ENCODE assay signal across 8 cellular contexts in the genomic region with DNA sequence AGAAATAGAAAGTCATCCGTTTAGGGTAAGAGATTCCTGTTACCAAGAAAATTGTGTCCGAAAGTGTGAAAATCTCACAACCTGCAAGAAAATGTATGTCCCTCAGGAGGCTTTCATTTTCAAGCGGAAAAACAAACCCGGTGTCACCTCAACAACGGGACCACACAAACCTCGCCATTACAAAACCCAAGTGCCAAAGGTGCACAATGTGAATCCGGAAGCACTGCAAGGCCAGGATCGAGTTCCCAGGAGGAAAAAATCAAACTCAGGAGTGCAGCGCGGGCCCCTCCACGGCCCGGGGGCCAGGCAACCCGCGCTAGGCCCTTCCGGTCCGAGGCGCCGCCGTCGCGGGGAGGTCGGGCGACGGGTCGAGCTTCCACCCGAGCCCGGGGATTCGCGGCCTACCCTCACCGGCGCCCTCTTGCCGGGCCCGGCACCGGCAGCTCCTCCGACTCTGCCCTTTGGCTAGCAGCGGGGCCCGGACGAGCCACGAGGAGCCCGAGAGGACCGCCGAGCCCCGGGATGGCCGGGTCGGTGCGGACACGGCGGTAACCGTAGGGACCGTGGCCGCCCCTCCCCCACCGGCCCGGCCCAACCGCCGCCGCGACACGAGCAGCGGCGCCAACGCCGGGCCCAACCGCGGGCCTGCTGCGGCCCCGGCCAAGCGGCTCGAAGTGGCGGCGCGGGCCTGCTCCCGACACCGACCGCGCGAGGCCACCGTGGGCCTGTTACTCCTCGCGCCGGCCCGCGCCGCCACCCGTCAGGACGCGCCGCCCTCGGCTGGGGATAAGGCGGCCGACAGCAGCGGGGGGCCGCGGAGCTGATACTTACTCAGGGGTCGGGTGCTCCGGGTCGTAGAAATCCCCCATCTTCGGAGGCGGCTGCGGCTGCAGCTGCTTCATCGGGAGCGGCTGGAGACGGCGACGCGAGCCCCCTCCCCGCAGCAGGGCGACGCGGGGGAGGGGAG. TPM values are rescaled to one million over a fixed set of nuclear protein-coding genes. Genes with fewer than 3 reads are reported as not detected.
DNase-seq lines count a peak whose midpoint lies in the region; ATAC-seq lines count a peak whose summit lies in the region.

No MANE protein-coding gene starts in this region.

- peaks cover 92% of the 10 kb centered on the region for H3K79me2 ChIP-seq in ACC112 (ENCODE audit: control insufficient read depth, insufficient read depth, low read length, unreplicated experiment)

- peak; percentile 51 for DNase-seq in RPMI8226
- peak; percentile 53 for DNase-seq in activated naive CD4-positive, alpha-beta T cell treated with Interleukin-2 at 50 U/mL for 16 hours
- DNase-seq in germinal center (ENCODE audit: low spot score): peak; percentile 57
- peak; percentile 12 for DNase-seq in occipital lobe (lab: John Stamatoyannopoulos, UW)
- DNase-seq in superior temporal gyrus (ENCODE audit: extremely low spot score): peak; percentile 45

- H3K4me3 ChIP-seq in ACC112 (ENCODE audit: low read depth, low read length): peak overlapping the region; percentile 90

- H3K4me1 ChIP-seq in ACC112 (ENCODE audit: control insufficient read depth, insufficient read depth, low read length, unreplicated experiment): peaks cover 29% of the 10 kb centered on the region

- peak overlapping the region; percentile 77 for H3K27ac ChIP-seq in ACC112 (ENCODE audit: low read depth, low read length)

- H3K36me3 ChIP-seq in ACC112 (ENCODE audit: insufficient read depth, low read length): no peaks in the 10 kb centered on the region

- ATAC-seq in GM18870 (IDR thresholded peaks at IDR 0.05; ENCODE audit: unreplicated experiment) (peak; percentile 10), HG03135 (IDR thresholded peaks at IDR 0.05; ENCODE audit: unreplicated experiment) (peak; percentile 36)

- H3K27me3 ChIP-seq in ACC112 (ENCODE audit: insufficient read depth, low read length): no peaks in the 10 kb centered on the region

- H2AFZ ChIP-seq in ACC112 (ENCODE audit: low read length, unreplicated experiment): peak overlapping the region; percentile 88

RNA-seq across cellular contexts. Expression of gene SETD2, which starts 0.6 kb away (rescaled TPM):
- 78.8 TPM for total RNA-seq in occipital lobe

Comparison
In these comparisons a context has a peak if more than half of its experiments do, and no peak if none do; other contexts are left out.
1. Peak in every context shown above with its lines: DNase-seq, ATAC-seq, H3K4me3 ChIP-seq and H3K27ac ChIP-seq.